Comparison of ENCODE assay signal across 39 cellular contexts in genomic region chr21:29513535-29513934, GRCh38.
"Had no signal": no experiment of that assay in that cellular context is flagged by ENCODE, and none has a peak within 500 bp of the region (broad histone marks: within the 10 kb centered on the region; RNA-seq: fewer than 3 reads in every experiment).

No MANE protein-coding gene starts in this region.

- H3K27ac ChIP-seq: adrenal gland, ascending aorta, body of pancreas, brain microvascular endothelial cell, breast epithelium, cardiac muscle cell had no signal

- H3K27ac Mint-ChIP-seq: activated naive CD4-positive, alpha-beta T cell treated with anti-CD3 and anti-CD28 coated beads for 36 hours; activated naive CD4-positive, alpha-beta T cell treated with anti-CD3 and anti-CD28 coated beads, Interleukin-2, amount 10 ng/mL, durations not matched to agents 7 days and 5 days; activated naive CD4-positive, alpha-beta T cell treated with anti-CD3 and anti-CD28 coated beads, Interleukin-2, amount 50 U/mL, for 24 hours; activated naive CD4-positive, alpha-beta T cell treated with anti-CD3 and anti-CD28 coated beads, Interleukin-2, amount 50 U/mL, for 72 hours; activated naive CD8-positive, alpha-beta T cell; activated naive CD8-positive, alpha-beta T cell treated with anti-CD3 and anti-CD28 coated beads for 36 hours; activated naive CD8-positive, alpha-beta T cell treated with anti-CD3 and anti-CD28 coated beads, Interleukin-2, amount 10 ng/mL, durations not matched to agents 7 days and 5 days; activated naive CD8-positive, alpha-beta T cell treated with anti-CD3 and anti-CD28 coated beads, Interleukin-2, amount 50 U/mL, for 24 hours; activated T-cell treated with anti-CD3 and anti-CD28 coated beads, Interleukin-2, amount 50 U/mL, for 24 hours; activated T-cell treated with anti-CD3 and anti-CD28 coated beads, Interleukin-2, amount 50 U/mL, for 72 hours; activated T-helper 1 cell treated with anti-CD3 and anti-CD28 coated beads, Interleukin-12 subunit alpha, Interleukin-12 subunit beta, Interleukin-2, Interleukin-4 antibody, amounts not matched to agents 30 ng/mL and 10 ng/mL and 1 ng/mL, durations not matched to agents 14 hours and 24 hours and 36 hours; activated T-helper 17 cell treated with anti-CD3 and anti-CD28 coated beads, Interleukin-2, amount 50 U/mL, for 72 hours; activated T-helper 2 cell treated with anti-CD3 and anti-CD28 coated beads, Interferon-gamma antibody, Interleukin-2, Interleukin-4, amounts not matched to agents 10 μg/mL and 5 μg/mL and 100 μg/mL, durations not matched to agents 14 hours and 24 hours and 36 hours; brain had no signal

- ATAC-seq: activated naive CD4-positive, alpha-beta T cell treated with anti-CD3 and anti-CD28 coated beads, Interleukin-2, amount 50 U/mL, for 72 hours; activated naive CD8-positive, alpha-beta T cell treated with anti-CD3 and anti-CD28 coated beads, Interleukin-2, amount 50 U/mL, for 24 hours; activated T-cell treated with anti-CD3 and anti-CD28 coated beads, Interleukin-2, amount 50 U/mL, for 4 hours; activated T-cell treated with anti-CD3 and anti-CD28 coated beads, Interleukin-2, amount 50 U/mL, for 72 hours; activated T-helper 17 cell treated with anti-CD3 and anti-CD28 coated beads, Interleukin-2, amount 50 U/mL, for 72 hours; body of pancreas had no signal

- H3K36me3 Mint-ChIP-seq: activated naive CD4-positive, alpha-beta T cell treated with anti-CD3 and anti-CD28 coated beads, Interleukin-2, amount 10 ng/mL, durations not matched to agents 7 days and 5 days had no signal

- H3K4me1 Mint-ChIP-seq: activated naive CD4-positive, alpha-beta T cell treated with anti-CD3 and anti-CD28 coated beads, Interleukin-2, amount 10 ng/mL, durations not matched to agents 7 days and 5 days; activated naive CD4-positive, alpha-beta T cell treated with anti-CD3 and anti-CD28 coated beads, Interleukin-2, amount 50 U/mL, for 24 hours; activated naive CD8-positive, alpha-beta T cell treated with anti-CD3 and anti-CD28 coated beads for 36 hours; activated naive CD8-positive, alpha-beta T cell treated with anti-CD3 and anti-CD28 coated beads, Interleukin-2, amount 10 ng/mL, durations not matched to agents 7 days and 5 days; activated naive CD8-positive, alpha-beta T cell treated with anti-CD3 and anti-CD28 coated beads, Interleukin-2, amount 50 U/mL, for 24 hours; activated T-helper 17 cell treated with anti-CD3 and anti-CD28 coated beads, Interleukin-2, amount 50 U/mL, for 72 hours; central memory CD8-positive, alpha-beta T cell had no signal

- DNase-seq: activated effector memory CD4-positive, alpha-beta T cell treated with anti-CD3 and anti-CD28 coated beads, Interleukin-2, amount 50 U/mL, for 16 hours; activated effector memory CD4-positive, alpha-beta T cell treated with Interleukin-2 at 50 U/mL for 16 hours; activated gamma-delta T cell; activated gamma-delta T cell treated with Interleukin-2 at 50 U/mL for 16 hours; activated naive CD4-positive, alpha-beta T cell; activated naive CD4-positive, alpha-beta T cell treated with anti-CD3 and anti-CD28 coated beads for 36 hours; activated naive CD4-positive, alpha-beta T cell treated with anti-CD3 and anti-CD28 coated beads, Interleukin-2, amount 10 ng/mL, durations not matched to agents 7 days and 5 days; activated naive CD4-positive, alpha-beta T cell treated with anti-CD3 and anti-CD28 coated beads, Interleukin-2, amount 50 U/mL, for 16 hours; activated naive CD4-positive, alpha-beta T cell treated with Interleukin-2 at 50 U/mL for 16 hours; activated naive CD8-positive, alpha-beta T cell treated with anti-CD3 and anti-CD28 coated beads for 36 hours; activated naive CD8-positive, alpha-beta T cell treated with anti-CD3 and anti-CD28 coated beads, Interleukin-2, amount 10 ng/mL, durations not matched to agents 7 days and 5 days; activated naive CD8-positive, alpha-beta T cell treated with anti-CD3 and anti-CD28 coated beads, Interleukin-2, amount 50 U/mL, for 24 hours; activated T-cell treated with anti-CD3 and anti-CD28 coated beads, Interleukin-2, amount 50 U/mL, for 1 hour; activated T-cell treated with anti-CD3 and anti-CD28 coated beads, Interleukin-2, amount 50 U/mL, for 24 hours; activated T-cell treated with anti-CD3 and anti-CD28 coated beads, Interleukin-2, amount 50 U/mL, for 4 hours; activated T-cell treated with anti-CD3 and anti-CD28 coated beads, Interleukin-2, amount 50 U/mL, for 48 hours; activated T-cell treated with anti-CD3 and anti-CD28 coated beads, Interleukin-2, amount 50 U/mL, for 72 hours; adrenal gland; amniotic stem cell; amygdala; anterior cingulate cortex; aorta; body of pancreas; brain microvascular endothelial cell; caudate nucleus; central memory CD4-positive, alpha-beta T cell; cerebellar nuclear complex had no signal

- H3K27me3 Mint-ChIP-seq: activated naive CD4-positive, alpha-beta T cell treated with anti-CD3 and anti-CD28 coated beads, Interleukin-2, amount 10 ng/mL, durations not matched to agents 7 days and 5 days; activated naive CD4-positive, alpha-beta T cell treated with anti-CD3 and anti-CD28 coated beads, Interleukin-2, amount 50 U/mL, for 24 hours; activated naive CD8-positive, alpha-beta T cell; activated naive CD8-positive, alpha-beta T cell treated with anti-CD3 and anti-CD28 coated beads for 36 hours; activated naive CD8-positive, alpha-beta T cell treated with anti-CD3 and anti-CD28 coated beads, Interleukin-2, amount 10 ng/mL, durations not matched to agents 7 days and 5 days; activated naive CD8-positive, alpha-beta T cell treated with anti-CD3 and anti-CD28 coated beads, Interleukin-2, amount 50 U/mL, for 24 hours; activated T-cell treated with anti-CD3 and anti-CD28 coated beads, Interleukin-2, amount 50 U/mL, for 24 hours; activated T-helper 17 cell treated with anti-CD3 and anti-CD28 coated beads, Interleukin-2, amount 50 U/mL, for 72 hours; central memory CD8-positive, alpha-beta T cell had no signal

- H3K4me1 ChIP-seq: adrenal gland, ascending aorta, body of pancreas, breast epithelium had no signal

- FAIRE-seq: astrocyte had no signal

- H3K4me3 ChIP-seq: adrenal gland, ascending aorta, body of pancreas, breast epithelium, cardiac muscle cell had no signal

- H3K4me3 Mint-ChIP-seq: activated naive CD4-positive, alpha-beta T cell treated with anti-CD3 and anti-CD28 coated beads for 36 hours; activated naive CD4-positive, alpha-beta T cell treated with anti-CD3 and anti-CD28 coated beads, Interleukin-2, amount 10 ng/mL, durations not matched to agents 7 days and 5 days; activated naive CD4-positive, alpha-beta T cell treated with anti-CD3 and anti-CD28 coated beads, Interleukin-2, amount 50 U/mL, for 24 hours; activated naive CD8-positive, alpha-beta T cell; activated naive CD8-positive, alpha-beta T cell treated with anti-CD3 and anti-CD28 coated beads for 36 hours; activated naive CD8-positive, alpha-beta T cell treated with anti-CD3 and anti-CD28 coated beads, Interleukin-2, amount 10 ng/mL, durations not matched to agents 7 days and 5 days; activated naive CD8-positive, alpha-beta T cell treated with anti-CD3 and anti-CD28 coated beads, Interleukin-2, amount 50 U/mL, for 24 hours; activated T-cell treated with anti-CD3 and anti-CD28 coated beads, Interleukin-2, amount 50 U/mL, for 24 hours; activated T-cell treated with anti-CD3 and anti-CD28 coated beads, Interleukin-2, amount 50 U/mL, for 4 hours; activated T-cell treated with anti-CD3 and anti-CD28 coated beads, Interleukin-2, amount 50 U/mL, for 72 hours; activated T-helper 1 cell treated with anti-CD3 and anti-CD28 coated beads, Interleukin-12 subunit alpha, Interleukin-12 subunit beta, Interleukin-2, Interleukin-4 antibody, amounts not matched to agents 30 ng/mL and 10 ng/mL and 1 ng/mL, durations not matched to agents 14 hours and 24 hours and 36 hours; activated T-helper 17 cell treated with anti-CD3 and anti-CD28 coated beads, Interleukin-2, amount 50 U/mL, for 72 hours; brain; central memory CD8-positive, alpha-beta T cell had no signal

- H3K27me3 ChIP-seq: adrenal gland, ascending aorta, body of pancreas, brain microvascular endothelial cell, breast epithelium, cardiac muscle cell had no signal

- H3K36me3 ChIP-seq: adrenal gland, ascending aorta, brain microvascular endothelial cell, breast epithelium, cardiac muscle cell had no signal
